8 cellular contexts compared by ENCODE assay signal in the genomic region with DNA sequence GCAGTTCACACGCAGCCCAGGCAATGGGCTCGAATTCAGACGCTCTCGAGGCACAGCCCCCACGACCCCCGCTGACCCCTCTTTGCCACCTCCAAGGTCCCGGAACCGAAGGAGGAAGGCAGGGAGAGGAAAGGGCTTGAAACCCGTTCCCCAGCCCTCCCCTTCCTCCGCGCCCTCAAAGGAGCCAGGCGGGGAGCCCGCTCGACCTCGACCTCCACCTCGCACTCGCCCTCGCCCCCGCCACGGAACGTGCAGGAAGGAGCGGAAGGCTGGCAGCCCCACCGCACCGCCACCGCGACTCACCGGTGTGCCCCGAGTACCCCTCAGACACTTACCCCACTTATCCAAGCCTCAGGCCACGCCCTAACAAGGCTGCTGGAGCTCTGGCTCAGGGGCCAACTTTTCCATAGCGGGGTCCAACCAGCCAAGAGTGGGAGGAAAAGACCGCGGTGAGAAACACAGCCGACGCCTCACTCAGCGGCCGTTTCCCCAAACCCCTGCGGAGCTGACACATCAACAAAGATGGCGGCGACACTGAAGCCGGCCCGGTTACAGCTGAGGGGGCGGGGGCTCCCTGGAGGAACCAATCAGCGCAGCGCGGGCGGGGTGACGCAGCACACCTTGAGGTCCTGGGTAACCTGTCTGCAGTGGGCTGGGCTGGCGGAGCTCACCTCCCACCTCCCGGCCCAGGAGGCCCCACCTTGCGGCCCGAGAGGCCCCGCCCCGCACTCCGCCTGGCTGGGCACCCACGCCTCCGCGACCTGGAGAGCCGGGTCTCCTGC. TPM values are rescaled to one million over a fixed set of nuclear protein-coding genes. Genes with fewer than 3 reads are reported as not detected.
A peak's percentile ranks its signal among the peaks of the same experiment; 100 is the strongest.
DNase-seq lines count a peak whose midpoint lies in the region; ATAC-seq and TF ChIP-seq lines count a peak whose summit lies in the region.

Gene CCDC186 (minus strand): TSS at position 524 of the 782 bp plus-strand sequence. CDS start 10,935 bp downstream, outside the sequence.

- no peak for TF ChIP-seq CTCF in mucosa of descending colon (IDR thresholded peaks at IDR 0.05)

- intact Hi-C loops in mucosa of descending colon (cut with DNase I, micrococcal nuclease): no loop called here

- H3K4me1 ChIP-seq in mucosa of descending colon (ENCODE audit: low read depth): peaks cover 10% of the 10 kb centered on the region

- ATAC-seq in GM21528 (IDR thresholded peaks at IDR 0.05; ENCODE audit: low FRiP score, unreplicated experiment): peak; percentile 99
- peak; percentile 96 for ATAC-seq in mucosa of descending colon

- peak within 1 kb of the TSS; percentile 67 for H3K27ac ChIP-seq in epithelial cell of prostate

- peaks cover 5% of the 10 kb centered on the region for H3K9me3 ChIP-seq in mucosa of descending colon

- H3K4me3 ChIP-seq in mucosa of descending colon: peak within 1 kb of the TSS; percentile 92

- DNase-seq in DMS114 treated with DMSO at 0.1 percent for 48 hours (lab: John Stamatoyannopoulos, UW; ENCODE audit: unreplicated experiment) (peak; percentile 77), HuH-7.5 (ENCODE audit: low spot score) (peak; percentile 83), OCI-M1 (lab: John Stamatoyannopoulos, UW) (peak; percentile 93), epithelial cell of prostate (ENCODE audit: low read depth, low spot score) (peak; percentile 89), mucosa of descending colon (peak; percentile 98 to 99 (median 99))
- DNase-seq in activated T-cell treated with anti-CD3 and anti-CD28 coated beads, Interleukin-2, amount 50 U/mL, for 1 hour: peak; percentile 99
- DNase-seq in stimulated activated CD8-positive, alpha-beta memory T cell treated with anti-CD3 and anti-CD28 coated beads, Interleukin-4, amount 100 ng/mL, for 24 hours (ENCODE audit: low read depth): peak; percentile 96

- no peaks in the 10 kb centered on the region for H3K36me3 ChIP-seq in mucosa of descending colon (ENCODE audit: low read depth)

RNA-seq across cellular contexts. Expression of gene CCDC186, which starts in this region (rescaled TPM):
- total RNA-seq in mucosa of descending colon: 10 to 100 TPM; 36.4 to 54.8 (median 53.6) TPM

Comparison
In these comparisons a context has a peak if more than half of its experiments do, and no peak if none do; other contexts are left out.
1. Peak in every context shown above with its lines: DNase-seq, ATAC-seq, H3K4me3 ChIP-seq and H3K27ac ChIP-seq.